Comparison of ENCODE assay signal across 1 cellular context in the genomic region with DNA sequence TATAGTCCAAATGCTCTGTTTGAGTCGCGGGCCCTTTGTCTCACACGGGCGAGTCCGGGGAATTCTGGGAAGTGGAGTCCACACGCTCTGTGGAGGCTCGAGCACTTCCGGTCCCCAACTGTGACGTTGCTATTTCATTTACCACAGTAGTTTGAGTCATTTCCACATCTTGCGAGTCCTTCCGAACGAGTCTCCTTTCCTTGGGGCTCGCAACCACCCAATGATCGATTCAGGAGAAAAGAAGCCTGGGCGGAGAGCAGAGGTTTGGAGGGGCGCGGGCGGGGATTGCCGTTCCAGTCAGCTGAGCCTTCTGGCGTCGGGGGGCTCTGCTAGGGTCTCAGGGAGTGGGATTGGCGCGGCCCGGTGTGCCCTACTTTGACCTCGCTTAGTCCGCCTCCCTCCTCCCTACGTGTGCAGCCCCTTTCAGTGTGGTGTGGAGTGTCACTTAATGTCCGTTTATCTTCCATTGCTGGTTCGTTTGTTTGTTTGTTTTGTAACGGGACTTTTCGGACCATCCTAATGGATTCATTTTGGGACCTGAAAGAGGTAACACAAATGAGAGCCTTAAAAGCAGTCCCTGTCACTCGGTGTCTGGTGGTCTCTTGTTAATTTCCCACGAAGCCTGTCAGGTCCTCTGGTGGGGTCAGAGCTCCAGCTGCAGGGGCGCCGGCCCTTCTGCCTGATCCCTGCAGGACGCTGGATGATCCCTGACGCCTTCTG.
TF ChIP-seq lines count a peak whose summit lies in the region.

A gene (plus strand): TSS at position 163 of the 720 bp plus-strand sequence. CDS start 58 bp downstream, at position 221.

TF ChIP-seq in HepG2, 621 proteins besides CTCF, POLR2A, EP300 and RAD21 (continued from another document and continues in another):
- TF ChIP-seq, protein P1, sequence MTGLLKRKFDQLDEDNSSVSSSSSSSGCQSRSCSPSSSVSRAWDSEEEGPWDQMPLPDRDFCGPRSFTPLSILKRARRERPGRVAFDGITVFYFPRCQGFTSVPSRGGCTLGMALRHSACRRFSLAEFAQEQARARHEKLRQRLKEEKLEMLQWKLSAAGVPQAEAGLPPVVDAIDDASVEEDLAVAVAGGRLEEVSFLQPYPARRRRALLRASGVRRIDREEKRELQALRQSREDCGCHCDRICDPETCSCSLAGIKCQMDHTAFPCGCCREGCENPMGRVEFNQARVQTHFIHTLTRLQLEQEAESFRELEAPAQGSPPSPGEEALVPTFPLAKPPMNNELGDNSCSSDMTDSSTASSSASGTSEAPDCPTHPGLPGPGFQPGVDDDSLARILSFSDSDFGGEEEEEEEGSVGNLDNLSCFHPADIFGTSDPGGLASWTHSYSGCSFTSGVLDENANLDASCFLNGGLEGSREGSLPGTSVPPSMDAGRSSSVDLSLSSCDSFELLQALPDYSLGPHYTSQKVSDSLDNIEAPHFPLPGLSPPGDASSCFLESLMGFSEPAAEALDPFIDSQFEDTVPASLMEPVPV (CRISPR knock-in tag; IDR thresholded peaks at IDR 0.05) = peak; percentile 32; the same call in 1 of the 2 replicates
- TF ChIP-seq KDM2A (CRISPR knock-in tag; IDR thresholded peaks at IDR 0.05; ENCODE audit: borderline replicate concordance, low read depth) = peak; percentile 66
- TF ChIP-seq MYC (CRISPR knock-in tag; IDR thresholded peaks at IDR 0.05; ENCODE audit: borderline replicate concordance) = 0 out of 2 replicates have a peak, but pooled peaks have one; percentile 22
- peak; percentile 47; the same call in 1 of the 2 replicates for TF ChIP-seq POGZ (CRISPR knock-in tag; IDR thresholded peaks at IDR 0.05)
- TF ChIP-seq RXRB (CRISPR knock-in tag; IDR thresholded peaks at IDR 0.05; ENCODE audit: borderline replicate concordance) = peak; percentile 29; the same call in 1 of the 2 replicates
- TF ChIP-seq, protein P2, sequence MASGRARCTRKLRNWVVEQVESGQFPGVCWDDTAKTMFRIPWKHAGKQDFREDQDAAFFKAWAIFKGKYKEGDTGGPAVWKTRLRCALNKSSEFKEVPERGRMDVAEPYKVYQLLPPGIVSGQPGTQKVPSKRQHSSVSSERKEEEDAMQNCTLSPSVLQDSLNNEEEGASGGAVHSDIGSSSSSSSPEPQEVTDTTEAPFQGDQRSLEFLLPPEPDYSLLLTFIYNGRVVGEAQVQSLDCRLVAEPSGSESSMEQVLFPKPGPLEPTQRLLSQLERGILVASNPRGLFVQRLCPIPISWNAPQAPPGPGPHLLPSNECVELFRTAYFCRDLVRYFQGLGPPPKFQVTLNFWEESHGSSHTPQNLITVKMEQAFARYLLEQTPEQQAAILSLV (CRISPR knock-in tag; IDR thresholded peaks at IDR 0.05; ENCODE audit: borderline replicate concordance) = 0 out of 2 replicates have a peak, but pooled peaks have one; percentile 38
- TF ChIP-seq POLR2G (IDR thresholded peaks at IDR 0.05; ENCODE audit: low read depth, low read length) = peak; percentile 67
- no peak for TF ChIP-seq ZNF547 (CRISPR knock-in tag; IDR thresholded peaks at IDR 0.05)
- TF ChIP-seq ZMAT3 (CRISPR knock-in tag; conservative IDR thresholded peaks at IDR 0.05) = no peak
- no peak for TF ChIP-seq SIN3B (IDR thresholded peaks at IDR 0.05; ENCODE audit: low read length)
- peak; percentile 87 for TF ChIP-seq ATF1 (CRISPR knock-in tag; IDR thresholded peaks at IDR 0.05)
- TF ChIP-seq ZNF232 (CRISPR knock-in tag; IDR thresholded peaks at IDR 0.05; ENCODE audit: borderline replicate concordance) = 0 out of 2 replicates have a peak, but pooled peaks have one; percentile 32
- TF ChIP-seq CREM (IDR thresholded peaks at IDR 0.05) = peak; percentile 97
- no peak; the same call in 1 of the 2 replicates for TF ChIP-seq CREM (CRISPR knock-in tag; IDR thresholded peaks at IDR 0.05)
- TF ChIP-seq TOPORS (CRISPR knock-in tag; IDR thresholded peaks at IDR 0.05) = no peak
- 0 out of 2 replicates have a peak, but pooled peaks have one; percentile 36 for TF ChIP-seq ZNF33A (CRISPR knock-in tag; IDR thresholded peaks at IDR 0.05; ENCODE audit: borderline replicate concordance)
- TF ChIP-seq, protein P3, sequence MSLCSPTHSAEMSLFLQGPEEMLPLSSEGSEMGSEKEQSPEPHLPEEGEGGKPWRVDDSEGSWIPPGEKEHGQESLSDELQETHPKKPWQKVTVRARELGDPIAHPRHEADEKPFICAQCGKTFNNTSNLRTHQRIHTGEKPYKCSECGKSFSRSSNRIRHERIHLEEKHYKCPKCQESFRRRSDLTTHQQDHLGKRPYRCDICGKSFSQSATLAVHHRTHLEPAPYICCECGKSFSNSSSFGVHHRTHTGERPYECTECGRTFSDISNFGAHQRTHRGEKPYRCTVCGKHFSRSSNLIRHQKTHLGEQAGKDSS (CRISPR knock-in tag; IDR thresholded peaks at IDR 0.05; ENCODE audit: borderline replicate concordance, low read depth) = no peak
- no peak for TF ChIP-seq TBL1XR1 (IDR thresholded peaks at IDR 0.05; ENCODE audit: borderline replicate concordance, low read length, partially characterized antibody)
- TF ChIP-seq, protein P4, sequence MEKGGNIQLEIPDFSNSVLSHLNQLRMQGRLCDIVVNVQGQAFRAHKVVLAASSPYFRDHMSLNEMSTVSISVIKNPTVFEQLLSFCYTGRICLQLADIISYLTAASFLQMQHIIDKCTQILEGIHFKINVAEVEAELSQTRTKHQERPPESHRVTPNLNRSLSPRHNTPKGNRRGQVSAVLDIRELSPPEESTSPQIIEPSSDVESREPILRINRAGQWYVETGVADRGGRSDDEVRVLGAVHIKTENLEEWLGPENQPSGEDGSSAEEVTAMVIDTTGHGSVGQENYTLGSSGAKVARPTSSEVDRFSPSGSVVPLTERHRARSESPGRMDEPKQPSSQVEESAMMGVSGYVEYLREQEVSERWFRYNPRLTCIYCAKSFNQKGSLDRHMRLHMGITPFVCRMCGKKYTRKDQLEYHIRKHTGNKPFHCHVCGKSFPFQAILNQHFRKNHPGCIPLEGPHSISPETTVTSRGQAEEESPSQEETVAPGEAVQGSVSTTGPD (CRISPR knock-in tag; IDR thresholded peaks at IDR 0.05) = no peak
- TF ChIP-seq ZNF260 (CRISPR knock-in tag; IDR thresholded peaks at IDR 0.05; ENCODE audit: borderline replicate concordance, low read depth) = no peak
- TF ChIP-seq TEAD2 (CRISPR knock-in tag; IDR thresholded peaks at IDR 0.05) = no peak
- TF ChIP-seq CEBPG (CRISPR knock-in tag; IDR thresholded peaks at IDR 0.05) = 0 out of 2 replicates have a peak, but pooled peaks have one; percentile 16
- no peak for TF ChIP-seq ZNF337 (CRISPR knock-in tag; IDR thresholded peaks at IDR 0.05; ENCODE audit: borderline replicate concordance, low read depth)
- TF ChIP-seq, protein P5, sequence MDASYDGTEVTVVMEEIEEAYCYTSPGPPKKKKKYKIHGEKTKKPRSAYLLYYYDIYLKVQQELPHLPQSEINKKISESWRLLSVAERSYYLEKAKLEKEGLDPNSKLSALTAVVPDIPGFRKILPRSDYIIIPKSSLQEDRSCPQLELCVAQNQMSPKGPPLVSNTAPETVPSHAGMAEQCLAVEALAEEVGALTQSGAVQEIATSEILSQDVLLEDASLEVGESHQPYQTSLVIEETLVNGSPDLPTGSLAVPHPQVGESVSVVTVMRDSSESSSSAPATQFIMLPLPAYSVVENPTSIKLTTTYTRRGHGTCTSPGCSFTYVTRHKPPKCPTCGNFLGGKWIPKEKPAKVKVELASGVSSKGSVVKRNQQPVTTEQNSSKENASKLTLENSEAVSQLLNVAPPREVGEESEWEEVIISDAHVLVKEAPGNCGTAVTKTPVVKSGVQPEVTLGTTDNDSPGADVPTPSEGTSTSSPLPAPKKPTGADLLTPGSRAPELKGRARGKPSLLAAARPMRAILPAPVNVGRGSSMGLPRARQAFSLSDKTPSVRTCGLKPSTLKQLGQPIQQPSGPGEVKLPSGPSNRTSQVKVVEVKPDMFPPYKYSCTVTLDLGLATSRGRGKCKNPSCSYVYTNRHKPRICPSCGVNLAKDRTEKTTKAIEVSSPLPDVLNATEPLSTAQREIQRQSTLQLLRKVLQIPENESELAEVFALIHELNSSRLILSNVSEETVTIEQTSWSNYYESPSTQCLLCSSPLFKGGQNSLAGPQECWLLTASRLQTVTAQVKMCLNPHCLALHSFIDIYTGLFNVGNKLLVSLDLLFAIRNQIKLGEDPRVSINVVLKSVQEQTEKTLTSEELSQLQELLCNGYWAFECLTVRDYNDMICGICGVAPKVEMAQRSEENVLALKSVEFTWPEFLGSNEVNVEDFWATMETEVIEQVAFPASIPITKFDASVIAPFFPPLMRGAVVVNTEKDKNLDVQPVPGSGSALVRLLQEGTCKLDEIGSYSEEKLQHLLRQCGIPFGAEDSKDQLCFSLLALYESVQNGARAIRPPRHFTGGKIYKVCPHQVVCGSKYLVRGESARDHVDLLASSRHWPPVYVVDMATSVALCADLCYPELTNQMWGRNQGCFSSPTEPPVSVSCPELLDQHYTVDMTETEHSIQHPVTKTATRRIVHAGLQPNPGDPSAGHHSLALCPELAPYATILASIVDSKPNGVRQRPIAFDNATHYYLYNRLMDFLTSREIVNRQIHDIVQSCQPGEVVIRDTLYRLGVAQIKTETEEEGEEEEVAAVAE (CRISPR knock-in tag; IDR thresholded peaks at IDR 0.05; ENCODE audit: borderline replicate concordance) = no peak
- TF ChIP-seq, protein P6, sequence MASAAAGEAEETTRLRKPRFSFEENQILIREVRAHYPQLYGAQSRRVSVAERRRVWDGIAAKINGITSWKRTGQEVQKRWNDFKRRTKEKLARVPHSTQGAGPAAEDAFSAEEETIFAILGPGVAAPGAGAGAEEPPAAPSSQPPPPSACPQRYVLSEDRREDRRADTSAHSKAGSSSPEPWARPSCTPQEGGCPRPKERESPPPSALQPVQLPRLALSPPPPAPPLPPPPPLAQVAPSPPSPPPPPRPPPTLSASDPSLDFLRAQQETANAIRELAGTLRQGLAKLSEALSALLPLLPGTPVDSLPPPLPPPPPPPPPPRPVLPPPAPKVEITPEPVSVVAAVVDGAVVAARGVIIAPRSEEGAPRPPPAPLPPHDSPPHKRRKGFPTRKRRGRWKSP (CRISPR knock-in tag; IDR thresholded peaks at IDR 0.05) = 0 out of 2 replicates have a peak, but pooled peaks have one; percentile 21
- TF ChIP-seq, protein P7, sequence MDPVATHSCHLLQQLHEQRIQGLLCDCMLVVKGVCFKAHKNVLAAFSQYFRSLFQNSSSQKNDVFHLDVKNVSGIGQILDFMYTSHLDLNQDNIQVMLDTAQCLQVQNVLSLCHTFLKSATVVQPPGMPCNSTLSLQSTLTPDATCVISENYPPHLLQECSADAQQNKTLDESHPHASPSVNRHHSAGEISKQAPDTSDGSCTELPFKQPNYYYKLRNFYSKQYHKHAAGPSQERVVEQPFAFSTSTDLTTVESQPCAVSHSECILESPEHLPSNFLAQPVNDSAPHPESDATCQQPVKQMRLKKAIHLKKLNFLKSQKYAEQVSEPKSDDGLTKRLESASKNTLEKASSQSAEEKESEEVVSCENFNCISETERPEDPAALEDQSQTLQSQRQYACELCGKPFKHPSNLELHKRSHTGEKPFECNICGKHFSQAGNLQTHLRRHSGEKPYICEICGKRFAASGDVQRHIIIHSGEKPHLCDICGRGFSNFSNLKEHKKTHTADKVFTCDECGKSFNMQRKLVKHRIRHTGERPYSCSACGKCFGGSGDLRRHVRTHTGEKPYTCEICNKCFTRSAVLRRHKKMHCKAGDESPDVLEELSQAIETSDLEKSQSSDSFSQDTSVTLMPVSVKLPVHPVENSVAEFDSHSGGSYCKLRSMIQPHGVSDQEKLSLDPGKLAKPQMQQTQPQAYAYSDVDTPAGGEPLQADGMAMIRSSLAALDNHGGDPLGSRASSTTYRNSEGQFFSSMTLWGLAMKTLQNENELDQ (CRISPR knock-in tag; IDR thresholded peaks at IDR 0.05; ENCODE audit: borderline replicate concordance) = no peak
- TF ChIP-seq NKX3-1 (CRISPR knock-in tag; IDR thresholded peaks at IDR 0.05) = no peak
- TF ChIP-seq, protein P8, sequence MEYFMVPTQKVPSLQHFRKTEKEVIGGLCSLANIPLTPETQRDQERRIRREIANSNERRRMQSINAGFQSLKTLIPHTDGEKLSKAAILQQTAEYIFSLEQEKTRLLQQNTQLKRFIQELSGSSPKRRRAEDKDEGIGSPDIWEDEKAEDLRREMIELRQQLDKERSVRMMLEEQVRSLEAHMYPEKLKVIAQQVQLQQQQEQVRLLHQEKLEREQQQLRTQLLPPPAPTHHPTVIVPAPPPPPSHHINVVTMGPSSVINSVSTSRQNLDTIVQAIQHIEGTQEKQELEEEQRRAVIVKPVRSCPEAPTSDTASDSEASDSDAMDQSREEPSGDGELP (IDR thresholded peaks at IDR 0.05; ENCODE audit: borderline replicate concordance, low read depth) = peak; percentile 21; the same call in 1 of the 2 replicates
- no peak for TF ChIP-seq SOX6 (IDR thresholded peaks at IDR 0.05)
- 0 out of 2 replicates have a peak, but pooled peaks have one; percentile 48 for TF ChIP-seq SOX6 (CRISPR knock-in tag; IDR thresholded peaks at IDR 0.05)
- peak; percentile 84 for TF ChIP-seq ELF1 (CRISPR knock-in tag; IDR thresholded peaks at IDR 0.05)
- TF ChIP-seq MEF2D (CRISPR knock-in tag; IDR thresholded peaks at IDR 0.05) = no peak
- no peak for TF ChIP-seq RXRA (CRISPR knock-in tag; IDR thresholded peaks at IDR 0.05)
- 0 out of 2 replicates have a peak, but pooled peaks have one; percentile 26 for TF ChIP-seq WIZ (CRISPR knock-in tag; IDR thresholded peaks at IDR 0.05)
- peak; percentile 15; the same call in 1 of the 2 replicates for TF ChIP-seq SIN3A (IDR thresholded peaks at IDR 0.05; ENCODE audit: borderline replicate concordance, low read depth, low read length)
- TF ChIP-seq ZNF20 (CRISPR knock-in tag; IDR thresholded peaks at IDR 0.05) = no peak
- no peak for TF ChIP-seq GATA4 (IDR thresholded peaks at IDR 0.05; ENCODE audit: borderline replicate concordance, low read depth)
- no peak for TF ChIP-seq TOE1 (CRISPR knock-in tag; IDR thresholded peaks at IDR 0.05)
- peak; percentile 29; the same call in 1 of the 2 replicates for TF ChIP-seq HDAC1 (CRISPR knock-in tag; IDR thresholded peaks at IDR 0.05)
- no peak for TF ChIP-seq MED8 (CRISPR knock-in tag; IDR thresholded peaks at IDR 0.05; ENCODE audit: insufficient replicate concordance)
- TF ChIP-seq KLF6 (CRISPR knock-in tag; IDR thresholded peaks at IDR 0.05) = no peak
- TF ChIP-seq TP53 (CRISPR knock-in tag; conservative IDR thresholded peaks at IDR 0.05) = no peak
- TF ChIP-seq FOXK2 (IDR thresholded peaks at IDR 0.05) = no peak
- TF ChIP-seq PHF5A (CRISPR knock-in tag; IDR thresholded peaks at IDR 0.05; ENCODE audit: low read depth, unreplicated experiment) = no peak
- no peak for TF ChIP-seq ZNF329 (CRISPR knock-in tag; IDR thresholded peaks at IDR 0.05; ENCODE audit: low read depth)
- peak; percentile 51 for TF ChIP-seq SUZ12 (IDR thresholded peaks at IDR 0.05; ENCODE audit: low read depth, low read length)
- TF ChIP-seq MAFG (CRISPR knock-in tag; IDR thresholded peaks at IDR 0.05) = no peak
- TF ChIP-seq STAT5B (CRISPR knock-in tag; IDR thresholded peaks at IDR 0.05) = no peak
- TF ChIP-seq ZFX (CRISPR knock-in tag; IDR thresholded peaks at IDR 0.05; ENCODE audit: low read depth) = peak; percentile 70
- TF ChIP-seq, protein P9, sequence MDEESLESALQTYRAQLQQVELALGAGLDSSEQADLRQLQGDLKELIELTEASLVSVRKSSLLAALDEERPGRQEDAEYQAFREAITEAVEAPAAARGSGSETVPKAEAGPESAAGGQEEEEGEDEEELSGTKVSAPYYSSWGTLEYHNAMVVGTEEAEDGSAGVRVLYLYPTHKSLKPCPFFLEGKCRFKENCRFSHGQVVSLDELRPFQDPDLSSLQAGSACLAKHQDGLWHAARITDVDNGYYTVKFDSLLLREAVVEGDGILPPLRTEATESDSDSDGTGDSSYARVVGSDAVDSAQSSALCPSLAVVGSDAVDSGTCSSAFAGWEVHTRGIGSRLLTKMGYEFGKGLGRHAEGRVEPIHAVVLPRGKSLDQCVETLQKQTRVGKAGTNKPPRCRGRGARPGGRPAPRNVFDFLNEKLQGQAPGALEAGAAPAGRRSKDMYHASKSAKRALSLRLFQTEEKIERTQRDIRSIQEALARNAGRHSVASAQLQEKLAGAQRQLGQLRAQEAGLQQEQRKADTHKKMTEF (CRISPR knock-in tag; IDR thresholded peaks at IDR 0.05) = peak; percentile 62; the same call in 1 of the 2 replicates
- no peak for TF ChIP-seq ZNF484 (CRISPR knock-in tag; IDR thresholded peaks at IDR 0.05; ENCODE audit: borderline replicate concordance, low read depth)
